In the genomic region with DNA sequence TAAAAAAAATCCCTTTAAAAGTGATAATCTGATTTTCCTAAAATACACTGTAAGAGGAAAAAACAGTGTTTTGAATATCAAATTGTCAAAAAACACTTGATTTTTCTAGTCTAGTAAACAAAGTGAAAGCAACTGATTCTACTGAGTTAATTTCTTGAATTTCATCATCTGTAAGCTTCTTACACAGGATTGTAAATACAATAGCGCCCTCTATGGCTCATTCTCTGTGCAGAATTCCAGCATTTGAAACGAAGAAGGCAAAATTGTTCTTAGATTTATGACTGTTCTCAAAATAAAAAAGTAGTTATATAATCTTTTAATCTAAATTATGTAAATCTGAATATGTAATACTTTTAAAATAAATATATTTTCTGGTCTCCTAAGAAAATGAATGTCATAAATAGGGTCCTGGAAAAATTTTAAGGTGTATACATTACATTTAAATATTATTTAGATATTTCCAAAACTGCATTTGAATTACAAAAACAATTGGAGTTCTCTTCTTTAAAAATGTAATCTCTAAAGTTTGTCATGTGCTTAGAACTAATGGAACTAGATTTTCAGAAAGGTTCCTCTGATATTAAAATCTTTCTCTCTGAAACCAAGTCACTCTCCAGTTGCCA, we compare ENCODE assay signal across 8 cellular contexts.
DNase-seq lines count a peak whose midpoint lies in the region; ATAC-seq and TF ChIP-seq lines count a peak whose summit lies in the region.

No MANE protein-coding gene starts in this region.

- no peaks in the 10 kb centered on the region for H3K79me2 ChIP-seq in trophoblast cell (ENCODE audit: control insufficient read depth, insufficient read depth, low read length, poor library complexity)

- H2AFZ ChIP-seq in trophoblast cell (ENCODE audit: insufficient read depth, low read length, poor library complexity) = no peak overlapping the region

- TF ChIP-seq POLR2A in erythroblast (IDR thresholded peaks at IDR 0.05; ENCODE audit: low read length) = no peak

- no peak overlapping the region for H3K18ac ChIP-seq in trophoblast cell (ENCODE audit: low read length)

- H3K79me1 ChIP-seq in trophoblast cell (ENCODE audit: low read length) = no peaks in the 10 kb centered on the region

- no peak overlapping the region for H3K27ac ChIP-seq in trophoblast cell (ENCODE audit: low read depth, low read length)

- H3K9me3 ChIP-seq in trophoblast cell (ENCODE audit: insufficient read depth, low read depth, low read length) = peaks cover 4% of the 10 kb centered on the region

- H2BK12ac ChIP-seq in trophoblast cell (ENCODE audit: low read length) = no peak overlapping the region

- no peaks in the 10 kb centered on the region for H3K27me3 ChIP-seq in trophoblast cell (ENCODE audit: insufficient read depth, low read length)

- H2BK120ac ChIP-seq in trophoblast cell (ENCODE audit: insufficient read depth, low read length, poor library complexity) = no peak overlapping the region

- no peaks in the 10 kb centered on the region for H3K36me3 ChIP-seq in trophoblast cell (ENCODE audit: control insufficient read depth in 1 of 2, insufficient read depth in 2 of 2, low read length in 2 of 2)

- no CpG with 5 or more reads among the region's 2 CpGs for WGBS in trophoblast cell (ENCODE audit: extremely low coverage, insufficient coverage, insufficient read length)

- H3K4ac ChIP-seq in trophoblast cell (ENCODE audit: low read depth, low read length) = no peak overlapping the region

- no peak overlapping the region for H2AK5ac ChIP-seq in trophoblast cell (ENCODE audit: low read length)

- no peak overlapping the region for H3K23ac ChIP-seq in trophoblast cell (ENCODE audit: low read length)

- no peaks in the 10 kb centered on the region for H3K4me1 ChIP-seq in trophoblast cell (ENCODE audit: control insufficient read depth in 1 of 2, insufficient read depth in 2 of 2, low read length in 2 of 2)

- H2BK5ac ChIP-seq in trophoblast cell (ENCODE audit: low read depth, low read length, poor library complexity) = no peak overlapping the region

- peak; percentile 74 for DNase-seq in DMS 273 treated with DMSO at 0.1 percent for 48 hours (lab: John Stamatoyannopoulos, UW)
- peak; percentile 81 for DNase-seq in NCI-H1092 (lab: John Stamatoyannopoulos, UW)
- peak; percentile 36 to 70 for DNase-seq in SHP77 (lab: John Stamatoyannopoulos, UW)
- DNase-seq in erythroblast (lab: John Stamatoyannopoulos, UW) = peak; percentile 69 to 79
- DNase-seq in trophoblast cell = peak; percentile 38 to 92
- DNase-seq in stimulated activated CD4-positive, alpha-beta T cell treated with anti-CD3 and anti-CD28 coated beads, Interleukin-2, amount 100 ng/mL, for 24 hours = no peak

- no peak overlapping the region for H4K8ac ChIP-seq in trophoblast cell (ENCODE audit: low read depth, low read length)

- ATAC-seq in GM21529 (IDR thresholded peaks at IDR 0.05; ENCODE audit: unreplicated experiment) (peak; percentile 81), HG03196 (IDR thresholded peaks at IDR 0.05; ENCODE audit: unreplicated experiment) (no peak)

- H3K9ac ChIP-seq in trophoblast cell (ENCODE audit: low read length) = no peak overlapping the region

- no peak overlapping the region for H3K4me3 ChIP-seq in trophoblast cell (ENCODE audit: low read depth, low read length)

- H3K4me2 ChIP-seq in trophoblast cell (ENCODE audit: low read length) = no peak overlapping the region

- H3K14ac ChIP-seq in trophoblast cell (ENCODE audit: low read length) = no peak overlapping the region

- no peak overlapping the region for H4K91ac ChIP-seq in trophoblast cell (ENCODE audit: low read depth, low read length)

- H4K12ac ChIP-seq in trophoblast cell (ENCODE audit: low read depth, low read length) = no peak overlapping the region

Comparison
In these comparisons a context has a peak if more than half of its experiments do, and no peak if none do; other contexts are left out.
1. DNase-seq: peak in DMS 273 treated with DMSO at 0.1 percent for 48 hours (single experiment), NCI-H1092 (single experiment), SHP77 (2 of 2), erythroblast (2 of 2) and trophoblast cell (2 of 2); none in stimulated activated CD4-positive, alpha-beta T cell treated with anti-CD3 and anti-CD28 coated beads, Interleukin-2, amount 100 ng/mL, for 24 hours (0 of 2).